In the genomic region with DNA sequence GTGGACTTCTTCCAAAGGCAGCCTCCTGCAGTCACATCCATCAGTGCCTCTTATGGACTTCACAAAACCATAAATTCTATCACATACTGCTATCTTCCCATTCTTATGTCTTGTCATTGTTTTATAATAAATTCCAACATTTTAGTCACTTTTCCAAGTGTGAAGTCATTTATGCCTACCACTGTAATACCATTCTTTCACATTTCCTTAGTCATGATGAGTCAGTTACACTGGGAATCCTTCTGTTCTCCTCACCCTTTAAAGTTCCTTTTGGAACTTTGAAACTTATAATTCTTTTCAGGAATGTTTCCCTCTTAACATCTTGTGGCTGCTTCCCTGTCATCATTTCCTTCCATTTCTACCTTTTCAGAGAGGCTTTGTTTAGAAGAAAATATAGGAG, we compare ENCODE assay signal across 28 cellular contexts.
DNase-seq lines count a peak whose midpoint lies in the region; ATAC-seq and TF ChIP-seq lines count a peak whose summit lies in the region.
"Had no signal": no experiment of that assay in that cellular context is flagged by ENCODE, and none has a peak within 500 bp of the region (broad histone marks: within the 10 kb centered on the region; RNA-seq: fewer than 3 reads in every experiment).

No MANE protein-coding gene starts in this region.

- TF ChIP-seq CTCF in AG10803 (conservative IDR thresholded peaks at IDR 0.05; ENCODE audit: low read length) (no peak), choroid plexus epithelial cell (conservative IDR thresholded peaks at IDR 0.05; ENCODE audit: low read depth, low read length) (no peak), PC-9 (conservative IDR thresholded peaks at IDR 0.05) (no peak), omental fat pad (IDR thresholded peaks at IDR 0.05) (no peak)

- H3K4me3 ChIP-seq in AG10803 (ENCODE audit: low read length) (no peak overlapping the region), choroid plexus epithelial cell (ENCODE audit: low read depth, low read length) (no peak overlapping the region), PC-9 (no peak overlapping the region)
- H3K4me3 ChIP-seq: dorsolateral prefrontal cortex, GM23338, lung, mucosa of descending colon, spleen, tibial artery had no signal

- no peaks in the 10 kb centered on the region for H4K20me1 ChIP-seq in PC-9 (ENCODE audit: insufficient read depth)

- H3K9me2 ChIP-seq in PC-9 (ENCODE audit: insufficient read depth), result no peaks in the 10 kb centered on the region

- H3K4me1 ChIP-seq in PC-9 (replicated peaks; ENCODE audit: insufficient read depth), result no peaks in the 10 kb centered on the region
- H3K4me1 ChIP-seq: parathyroid adenoma, spleen, tibial artery had no signal

- BruUV-seq in PC-9 (replicated peaks; lab: Mats Ljungman, UMichigan), result no TSS peak

- H3K27ac ChIP-seq in PC-9, result no peak overlapping the region
- H3K27ac ChIP-seq: dorsolateral prefrontal cortex, parathyroid adenoma, spleen, tibial artery had no signal

- CTCF ChIA-PET in PC-9 (lab: Charles Lee), result no interaction called here

- H2AFZ ChIP-seq in PC-9, result no peak overlapping the region
- H2AFZ ChIP-seq: GM23338, parathyroid adenoma had no signal

- H3F3A ChIP-seq in PC-9 (ENCODE audit: insufficient read depth, low read depth), result no peaks in the 10 kb centered on the region

- H3K27me3 ChIP-seq in PC-9 (ENCODE audit: insufficient read depth, low read depth), result no peaks in the 10 kb centered on the region
- H3K27me3 ChIP-seq: dorsolateral prefrontal cortex, spleen, tibial artery had no signal

- H3K4me2 ChIP-seq in PC-9, result no peak overlapping the region
- H3K4me2 ChIP-seq: GM23338 had no signal

- no peaks in the 10 kb centered on the region for H3K79me2 ChIP-seq in PC-9 (ENCODE audit: low read depth)
- H3K79me2 ChIP-seq: parathyroid adenoma had no signal

- peak; percentile 74 for DNase-seq in AG10803 (ENCODE audit: low read depth)
- peak; percentile 49 for DNase-seq in HS-5 (ENCODE audit: low read depth)
- peak; percentile 25 for DNase-seq in choroid plexus epithelial cell (ENCODE audit: low read depth)
- DNase-seq in myocyte (ENCODE audit: low read depth), result peak; percentile 24
- no peak for DNase-seq in NK-92 (lab: John Stamatoyannopoulos, UW; ENCODE audit: unreplicated experiment)
- no peak for DNase-seq in PC-9
- DNase-seq in omental fat pad (ENCODE audit: low spot score), result no peak
- DNase-seq in GOT3 (lab: John Stamatoyannopoulos, UW), result no peak
- DNase-seq: activated CD4-positive, alpha-beta memory T cell treated with anti-CD3 and anti-CD28 coated beads, Interleukin-2, amount 10 ng/mL, durations not matched to agents 7 days and 5 days; activated CD8-positive, alpha-beta memory T cell treated with anti-CD3 and anti-CD28 coated beads, Interleukin-2, amount 50 U/mL, for 48 hours; aorta; central memory CD4-positive, alpha-beta T cell; dorsolateral prefrontal cortex; kidney glomerular epithelial cell; mucosa of descending colon; NCI-H1694 treated with DMSO at 0.1 percent for 48 hours; NCI-H2171; NCI-H526 treated with DMSO at 0.1 percent for 48 hours; nephron progenitor cell; right cardiac atrium; RPMI8226; spleen; tibial artery had no signal

- no peak for ATAC-seq in omental fat pad (ENCODE audit: low FRiP score)
- ATAC-seq: activated CD4-positive, CD25-positive, alpha-beta regulatory T cell treated with anti-CD3 and anti-CD28 coated beads, Interleukin-2, amount 50 U/mL, for 24 hours; activated naive CD4-positive, alpha-beta T cell treated with anti-CD3 and anti-CD28 coated beads, Interleukin-2, amount 50 U/mL, for 72 hours; GM23338; mucosa of descending colon; right cardiac atrium had no signal

- H3K36me3 ChIP-seq in PC-9 (ENCODE audit: low read depth), result no peaks in the 10 kb centered on the region
- H3K36me3 ChIP-seq: spleen, tibial artery had no signal

- H3K9me3 ChIP-seq in PC-9 (ENCODE audit: insufficient read depth, low read depth), result no peaks in the 10 kb centered on the region
- H3K9me3 ChIP-seq: mucosa of descending colon, spleen, tibial artery had no signal

- intact Hi-C loops in PC-9 (cut with micrococcal nuclease; ENCODE audit: unreplicated experiment), result no loop called here

- POLR2A ChIA-PET in PC-9 (lab: Charles Lee; ENCODE audit: unreplicated experiment), result no interaction called here

Comparison
In these comparisons a context has a peak if more than half of its experiments do, and no peak if none do; other contexts are left out.
1. DNase-seq: peak in AG10803 (single experiment), HS-5 (single experiment), choroid plexus epithelial cell (single experiment) and myocyte (single experiment); none in NK-92 (single experiment), PC-9 (0 of 2), omental fat pad (single experiment) and GOT3 (single experiment).